Comparison of ENCODE assay signal across 8 cellular contexts in the genomic region with DNA sequence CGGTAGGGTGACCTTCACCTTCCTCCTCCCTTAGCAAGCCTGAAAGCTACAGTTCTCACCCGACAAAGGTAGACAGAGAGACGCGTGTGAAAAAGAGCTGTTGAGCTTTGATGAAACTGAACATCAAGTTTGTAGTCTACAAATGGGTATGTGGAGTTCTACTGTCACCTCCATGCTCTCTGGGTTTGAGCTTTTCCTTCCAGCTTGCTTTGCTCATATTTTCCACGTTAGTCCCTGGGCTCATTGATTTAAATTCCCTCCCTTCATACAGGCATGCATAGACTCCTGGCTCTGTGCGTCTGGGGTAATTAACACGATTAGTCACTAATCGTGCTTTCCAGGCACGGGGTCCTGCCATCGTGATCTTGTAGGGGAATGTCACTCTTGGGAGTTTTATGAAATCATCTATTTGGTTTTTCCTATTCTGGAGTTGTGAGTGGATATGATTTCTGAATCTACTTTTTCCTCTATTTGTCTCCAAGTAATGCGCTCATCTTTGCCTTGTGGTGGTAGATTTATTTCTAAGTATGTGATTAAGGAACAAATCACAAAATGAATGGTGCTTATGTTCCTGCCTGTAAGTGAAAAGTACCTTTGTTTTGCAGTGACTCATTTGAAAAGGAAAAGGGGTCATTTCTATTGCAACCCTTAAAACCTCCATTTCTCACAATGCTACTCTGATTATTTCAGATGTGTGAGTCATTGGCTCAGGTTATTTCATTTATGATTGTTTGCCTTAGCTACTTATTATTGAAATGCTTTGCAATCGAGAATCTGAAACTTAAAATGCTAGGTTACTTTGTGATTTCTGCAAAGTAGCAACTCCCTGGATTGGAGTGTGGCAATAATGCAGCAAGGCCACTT.
DNase-seq lines count a peak whose midpoint lies in the region; ATAC-seq, FAIRE-seq and TF ChIP-seq lines count a peak whose summit lies in the region.

No MANE protein-coding gene starts in this region.

- no peak overlapping the region for H2AFZ ChIP-seq in Karpas-422 (ENCODE audit: low read length)

- H3K4me3 ChIP-seq in Karpas-422 (ENCODE audit: low read length) = no peak overlapping the region

- no peak overlapping the region for H3K4me2 ChIP-seq in Karpas-422 (ENCODE audit: low read depth, low read length, poor library complexity, severe bottlenecking)

- no peak overlapping the region for H3K9ac ChIP-seq in Karpas-422 (ENCODE audit: low read length)

- CTCF ChIA-PET in CD4-positive, alpha-beta T cell (lab: Charles Lee) = no interaction called here
- CTCF ChIA-PET in activated CD4-positive, alpha-beta memory T cell treated with anti-CD3 and anti-CD28 coated beads, Interleukin-2, amount 10 ng/mL, durations not matched to agents 7 days and 5 days (lab: Charles Lee) = interaction anchor here (1.3 kb wide), 2 partner anchors 208 to 213 kb away, joined by 4 read pairs; no protein-coding TSS in a partner anchor

- peaks cover 34% of the 10 kb centered on the region for H3K4me1 Mint-ChIP-seq in CD4-positive, alpha-beta T cell (ENCODE audit: low read depth)
- peaks cover 48% of the 10 kb centered on the region for H3K4me1 Mint-ChIP-seq in activated CD4-positive, alpha-beta memory T cell treated with anti-CD3 and anti-CD28 coated beads, Interleukin-2, amount 10 ng/mL, durations not matched to agents 7 days and 5 days

- H3K9me3 Mint-ChIP-seq in CD4-positive, alpha-beta T cell = no peaks in the 10 kb centered on the region
- no peaks in the 10 kb centered on the region for H3K9me3 Mint-ChIP-seq in activated CD4-positive, alpha-beta memory T cell treated with anti-CD3 and anti-CD28 coated beads, Interleukin-2, amount 10 ng/mL, durations not matched to agents 7 days and 5 days

- intact Hi-C loops in CD4-positive, alpha-beta T cell (cut with DNase I, micrococcal nuclease) = no loop called here

- no peaks in the 10 kb centered on the region for H3K79me2 ChIP-seq in Karpas-422 (ENCODE audit: low read length)

- H3K27ac ChIP-seq in CD4-positive, alpha-beta T cell (ENCODE audit: low read depth, low read length) = no peak overlapping the region
- no peak overlapping the region for H3K27ac ChIP-seq in Karpas-422 (ENCODE audit: low read length)

- H3K9me2 ChIP-seq in Karpas-422 (replicated peaks; ENCODE audit: insufficient read depth, low read length) = no peaks in the 10 kb centered on the region

- peak overlapping the region; percentile 16 for H3K4me3 Mint-ChIP-seq in CD4-positive, alpha-beta T cell
- H3K4me3 Mint-ChIP-seq in activated CD4-positive, alpha-beta memory T cell treated with anti-CD3 and anti-CD28 coated beads, Interleukin-2, amount 10 ng/mL, durations not matched to agents 7 days and 5 days = peak overlapping the region; percentile 1

- H3K36me3 ChIP-seq in Karpas-422 (ENCODE audit: insufficient read depth, low read length) = no peaks in the 10 kb centered on the region

- peak overlapping the region; percentile 79 for H3K27ac Mint-ChIP-seq in CD4-positive, alpha-beta T cell
- peak overlapping the region; percentile 79 for H3K27ac Mint-ChIP-seq in activated CD4-positive, alpha-beta memory T cell treated with anti-CD3 and anti-CD28 coated beads, Interleukin-2, amount 10 ng/mL, durations not matched to agents 7 days and 5 days

- peak; percentile 59 for ATAC-seq in CD4-positive, alpha-beta T cell (ENCODE audit: poor library complexity)
- peak; percentile 75 for ATAC-seq in GM19452 (IDR thresholded peaks at IDR 0.05; ENCODE audit: unreplicated experiment)
- peak; percentile 58 for ATAC-seq in HG03558 (IDR thresholded peaks at IDR 0.05; ENCODE audit: extremely low read depth, unreplicated experiment)

- H3K4me1 ChIP-seq in Karpas-422 (ENCODE audit: low read length) = no peaks in the 10 kb centered on the region

- FAIRE-seq in islet of Langerhans (lab: Jason Lieb, UNC) = peak; percentile 77

- H3K9me3 ChIP-seq in CD4-positive, alpha-beta T cell (ENCODE audit: control insufficient read depth, low read length) = no peaks in the 10 kb centered on the region
- no peaks in the 10 kb centered on the region for H3K9me3 ChIP-seq in Karpas-422 (ENCODE audit: low read length)

- H3K36me3 Mint-ChIP-seq in CD4-positive, alpha-beta T cell (ENCODE audit: low read depth) = no peaks in the 10 kb centered on the region
- peaks cover 4% of the 10 kb centered on the region for H3K36me3 Mint-ChIP-seq in activated CD4-positive, alpha-beta memory T cell treated with anti-CD3 and anti-CD28 coated beads, Interleukin-2, amount 10 ng/mL, durations not matched to agents 7 days and 5 days (ENCODE audit: low read depth)

- H3K27me3 ChIP-seq in CD4-positive, alpha-beta T cell (ENCODE audit: control insufficient read depth, insufficient read depth, low read length) = no peaks in the 10 kb centered on the region
- no peaks in the 10 kb centered on the region for H3K27me3 ChIP-seq in Karpas-422 (ENCODE audit: low read length)

- no peak for TF ChIP-seq CTCF in CD4-positive, alpha-beta T cell (IDR thresholded peaks at IDR 0.05)

- H4K20me1 ChIP-seq in Karpas-422 (ENCODE audit: insufficient read depth, low read depth, low read length) = no peaks in the 10 kb centered on the region; the same call in 1 of the 2 replicates

- POLR2A ChIA-PET in CD4-positive, alpha-beta T cell (lab: Charles Lee) = interaction anchor here (1.0 kb wide), 2 partner anchors 9 to 13 kb away, joined by 3 read pairs; no protein-coding TSS in a partner anchor
- POLR2A ChIA-PET in activated CD4-positive, alpha-beta memory T cell treated with anti-CD3 and anti-CD28 coated beads, Interleukin-2, amount 10 ng/mL, durations not matched to agents 7 days and 5 days (lab: Charles Lee) = interaction anchor here (0.7 to 1.3 kb wide), 14 partner anchors 8 to 213 kb away, joined by 3 to 7 read pairs (median 3); a partner anchor contains a TSS

- no peaks in the 10 kb centered on the region for H3K27me3 Mint-ChIP-seq in CD4-positive, alpha-beta T cell
- H3K27me3 Mint-ChIP-seq in activated CD4-positive, alpha-beta memory T cell treated with anti-CD3 and anti-CD28 coated beads, Interleukin-2, amount 10 ng/mL, durations not matched to agents 7 days and 5 days = peaks cover 7% of the 10 kb centered on the region

- no peak for DNase-seq in CD4-positive, alpha-beta T cell
- peak; percentile 36 for DNase-seq in activated CD4-positive, alpha-beta memory T cell treated with anti-CD3 and anti-CD28 coated beads, Interleukin-2, amount 10 ng/mL, durations not matched to agents 7 days and 5 days
- DNase-seq in Karpas-422 = no peak
- DNase-seq in activated gamma-delta T cell treated with Interleukin-2 at 50 U/mL for 16 hours = no peak
- DNase-seq in activated effector memory CD4-positive, alpha-beta T cell treated with anti-CD3 and anti-CD28 coated beads, Interleukin-2, amount 50 U/mL, for 16 hours = no peak
